In genomic region chr16:21060027-21060510, GRCh38 we compare ENCODE assay signal across 17 cellular contexts.
DNase-seq lines count a peak whose midpoint lies in the region; ATAC-seq and TF ChIP-seq lines count a peak whose summit lies in the region.
"Had no signal": no experiment of that assay in that cellular context is flagged by ENCODE, and none has a peak within 500 bp of the region (broad histone marks: within the 10 kb centered on the region; RNA-seq: fewer than 3 reads in every experiment).

No MANE protein-coding gene starts in this region.

- no peak overlapping the region for H3K4me3 ChIP-seq in right lobe of liver
- H3K4me3 ChIP-seq in right atrium auricular region: no peak overlapping the region
- H3K4me3 ChIP-seq: Peyer's patch had no signal

- H3K9me3 ChIP-seq in right lobe of liver (no peaks in the 10 kb centered on the region), right atrium auricular region (peaks cover 0 to 3% of the 10 kb centered on the region in 2 donors)
- H3K9me3 ChIP-seq: BE2C, Peyer's patch had no signal

- TF ChIP-seq POLR2A in right lobe of liver (IDR thresholded peaks at IDR 0.05): no peak

- H3K27ac Mint-ChIP-seq in activated CD4-positive, alpha-beta T cell treated with anti-CD3 and anti-CD28 coated beads, Interleukin-2, amount 10 ng/mL, durations not matched to agents 24 days and 14 days: no peak overlapping the region
- H3K27ac Mint-ChIP-seq in stimulated activated naive B cell treated with anti-CD40 and anti-IgM and Interleukin-4, amounts not matched to agents 10 μg/mL and 1 μg/mL and 100 μg/mL, for 72 hours: no peak overlapping the region
- H3K27ac Mint-ChIP-seq: CD4-positive, alpha-beta memory T cell; T-helper 1 cell treated with Interleukin-12 subunit alpha and Interleukin-12 subunit beta and Interleukin-4 antibody, amounts not matched to agents 30 μg/mL and 1 μg/mL, for 36 hours had no signal

- TF ChIP-seq CTCF in right lobe of liver (IDR thresholded peaks at IDR 0.05) (peak; percentile 10 to 20 (median 16)), right atrium auricular region (IDR thresholded peaks at IDR 0.05) (no peak)

- H3K27ac ChIP-seq in right lobe of liver: no peak overlapping the region
- H3K27ac ChIP-seq in right atrium auricular region: no peak overlapping the region
- H3K27ac ChIP-seq: Peyer's patch had no signal

- H3K27me3 Mint-ChIP-seq in activated CD4-positive, alpha-beta T cell treated with anti-CD3 and anti-CD28 coated beads, Interleukin-2, amount 10 ng/mL, durations not matched to agents 24 days and 14 days: peaks cover 10% of the 10 kb centered on the region
- H3K27me3 Mint-ChIP-seq in stimulated activated naive B cell treated with anti-CD40 and anti-IgM and Interleukin-4, amounts not matched to agents 10 μg/mL and 1 μg/mL and 100 μg/mL, for 72 hours: peaks cover 14 to 17% of the 10 kb centered on the region in 2 donors

- ATAC-seq in right lobe of liver (peak; percentile 94 to 96 (median 95)), HG03159 (IDR thresholded peaks at IDR 0.05; ENCODE audit: unreplicated experiment) (no peak)
- ATAC-seq in stimulated activated naive B cell treated with anti-CD40 and anti-IgM and Interleukin-4, amounts not matched to agents 10 μg/mL and 1 μg/mL and 100 μg/mL, for 72 hours (replicated peaks): no peak

- DNase-seq in G401 (ENCODE audit: low spot score): peak; percentile 31
- DNase-seq in NCI-H1092 treated with DMSO at 0.1 percent for 48 hours (lab: John Stamatoyannopoulos, UW): peak; percentile 58
- DNase-seq in SHP77 treated with DMSO at 0.1 percent for 48 hours (lab: John Stamatoyannopoulos, UW): peak; percentile 38
- peak in 2 of 3 donors; percentile 65 to 78 for DNase-seq in right lobe of liver
- no peak for DNase-seq in right atrium auricular region (ENCODE audit: low spot score)
- no peak for DNase-seq in activated CD4-positive, alpha-beta T cell treated with anti-CD3 and anti-CD28 coated beads, Interleukin-2, amount 10 ng/mL, durations not matched to agents 24 days and 14 days
- DNase-seq in stimulated activated naive B cell treated with anti-CD40 and anti-IgM and Interleukin-4, amounts not matched to agents 10 μg/mL and 1 μg/mL and 100 μg/mL, for 72 hours: no peak
- DNase-seq: BE2C; CD4-positive, alpha-beta memory T cell; EL; IMR-90; Kasumi-1; NCI-H1694 treated with DMSO at 0.1 percent for 48 hours; NCI-H69; Peyer's patch had no signal

- H3K36me3 ChIP-seq in right lobe of liver: no peaks in the 10 kb centered on the region
- H3K36me3 ChIP-seq in right atrium auricular region: no peaks in the 10 kb centered on the region
- H3K36me3 ChIP-seq: BE2C, Peyer's patch had no signal

- peaks cover 0 to 6% (median 0%) of the 10 kb centered on the region in 4 donors for H3K4me1 ChIP-seq in right lobe of liver
- H3K4me1 ChIP-seq in right atrium auricular region: no peaks in the 10 kb centered on the region
- H3K4me1 ChIP-seq: BE2C, Peyer's patch had no signal

- intact Hi-C loops in right lobe of liver (cut with DNase I): no loop called here
- intact Hi-C loops in activated CD4-positive, alpha-beta T cell treated with anti-CD3 and anti-CD28 coated beads, Interleukin-2, amount 10 ng/mL, durations not matched to agents 24 days and 14 days (cut with micrococcal nuclease): no loop called here

- no peaks in the 10 kb centered on the region for H3K36me3 Mint-ChIP-seq in activated CD4-positive, alpha-beta T cell treated with anti-CD3 and anti-CD28 coated beads, Interleukin-2, amount 10 ng/mL, durations not matched to agents 24 days and 14 days (ENCODE audit: low read depth)
- H3K36me3 Mint-ChIP-seq in stimulated activated naive B cell treated with anti-CD40 and anti-IgM and Interleukin-4, amounts not matched to agents 10 μg/mL and 1 μg/mL and 100 μg/mL, for 72 hours: no peaks in the 10 kb centered on the region
- H3K36me3 Mint-ChIP-seq: CD4-positive, alpha-beta memory T cell had no signal

- in situ Hi-C loops in G401 (cut with HindIII; ENCODE audit: low sequenced_read_pairs): no loop called here

- H3K27me3 ChIP-seq in right lobe of liver: no peaks in the 10 kb centered on the region
- H3K27me3 ChIP-seq in right atrium auricular region: no peaks in the 10 kb centered on the region
- H3K27me3 ChIP-seq: BE2C, Peyer's patch had no signal

- no peak overlapping the region for H3K4me3 Mint-ChIP-seq in activated CD4-positive, alpha-beta T cell treated with anti-CD3 and anti-CD28 coated beads, Interleukin-2, amount 10 ng/mL, durations not matched to agents 24 days and 14 days
- no peak overlapping the region for H3K4me3 Mint-ChIP-seq in stimulated activated naive B cell treated with anti-CD40 and anti-IgM and Interleukin-4, amounts not matched to agents 10 μg/mL and 1 μg/mL and 100 μg/mL, for 72 hours
- H3K4me3 Mint-ChIP-seq: CD4-positive, alpha-beta memory T cell; T-helper 1 cell treated with Interleukin-12 subunit alpha and Interleukin-12 subunit beta and Interleukin-4 antibody, amounts not matched to agents 30 μg/mL and 1 μg/mL, for 36 hours had no signal

- H3K9me3 Mint-ChIP-seq in activated CD4-positive, alpha-beta T cell treated with anti-CD3 and anti-CD28 coated beads, Interleukin-2, amount 10 ng/mL, durations not matched to agents 24 days and 14 days: no peaks in the 10 kb centered on the region
- no peaks in the 10 kb centered on the region for H3K9me3 Mint-ChIP-seq in stimulated activated naive B cell treated with anti-CD40 and anti-IgM and Interleukin-4, amounts not matched to agents 10 μg/mL and 1 μg/mL and 100 μg/mL, for 72 hours
- H3K9me3 Mint-ChIP-seq: CD4-positive, alpha-beta memory T cell; T-helper 1 cell treated with Interleukin-12 subunit alpha and Interleukin-12 subunit beta and Interleukin-4 antibody, amounts not matched to agents 30 μg/mL and 1 μg/mL, for 36 hours had no signal

- no peaks in the 10 kb centered on the region for H3K4me1 Mint-ChIP-seq in activated CD4-positive, alpha-beta T cell treated with anti-CD3 and anti-CD28 coated beads, Interleukin-2, amount 10 ng/mL, durations not matched to agents 24 days and 14 days
- no peaks in the 10 kb centered on the region for H3K4me1 Mint-ChIP-seq in stimulated activated naive B cell treated with anti-CD40 and anti-IgM and Interleukin-4, amounts not matched to agents 10 μg/mL and 1 μg/mL and 100 μg/mL, for 72 hours
- H3K4me1 Mint-ChIP-seq: CD4-positive, alpha-beta memory T cell had no signal

- 17% methylated on average over 3 of the region's 4 CpGs for WGBS in right lobe of liver (ENCODE audit: insufficient coverage, low coverage, low lambda C conversion rate, missing lambda C conversion rate)

Comparison
In these comparisons a context has a peak if more than half of its experiments do, and no peak if none do; other contexts are left out.
1. DNase-seq: peak in G401 (single experiment), NCI-H1092 treated with DMSO at 0.1 percent for 48 hours (single experiment), SHP77 treated with DMSO at 0.1 percent for 48 hours (single experiment) and right lobe of liver (2 of 3); none in right atrium auricular region (single experiment), activated CD4-positive, alpha-beta T cell treated with anti-CD3 and anti-CD28 coated beads, Interleukin-2, amount 10 ng/mL, durations not matched to agents 24 days and 14 days (single experiment) and stimulated activated naive B cell treated with anti-CD40 and anti-IgM and Interleukin-4, amounts not matched to agents 10 μg/mL and 1 μg/mL and 100 μg/mL, for 72 hours (single experiment).
2. ATAC-seq: peak in right lobe of liver (4 of 4); none in HG03159 (single experiment) and stimulated activated naive B cell treated with anti-CD40 and anti-IgM and Interleukin-4, amounts not matched to agents 10 μg/mL and 1 μg/mL and 100 μg/mL, for 72 hours (0 of 2).
3. CTCF ChIP-seq: peak in right lobe of liver (4 of 4); none in right atrium auricular region (0 of 2).